ENCODE assay signal across 1 cellular context in the genomic region with DNA sequence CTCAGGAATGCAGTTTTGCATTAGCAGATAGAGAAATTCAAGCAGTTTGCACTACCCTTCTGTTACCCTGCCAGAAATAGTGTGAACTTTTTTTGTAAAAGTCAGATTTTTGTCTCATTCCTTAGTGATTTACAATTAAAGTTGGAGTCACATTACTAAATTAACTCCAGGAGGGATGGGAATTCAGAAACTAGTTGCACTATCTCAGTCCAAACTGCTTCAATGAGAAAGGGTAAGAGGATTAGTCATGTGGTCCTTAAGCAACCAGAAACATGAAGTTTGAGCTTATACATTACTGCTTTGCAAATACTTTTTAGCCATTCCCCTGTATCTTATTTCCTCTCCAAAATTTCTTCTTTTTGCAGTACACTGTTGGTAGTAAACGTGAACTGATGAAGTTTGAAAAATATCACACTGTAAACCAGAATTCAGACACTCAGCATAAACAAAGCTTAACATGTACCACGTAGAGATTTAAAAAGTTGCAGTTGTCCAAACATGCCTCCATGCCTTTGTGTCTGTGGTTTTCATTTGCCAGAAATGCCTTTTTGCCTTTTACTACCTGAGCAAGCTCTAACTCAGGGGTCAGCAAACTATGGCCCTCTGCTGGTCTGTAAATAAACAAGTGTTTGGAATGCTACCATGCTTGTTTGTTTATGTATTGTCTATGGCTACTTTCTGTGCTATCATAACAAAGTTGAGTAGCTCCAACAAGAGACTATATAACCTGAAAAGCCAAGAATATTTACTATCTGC.
TF ChIP-seq lines count a peak whose summit lies in the region.

No MANE protein-coding gene starts in this region.

TF ChIP-seq in IMR-90, 13 proteins besides CTCF, POLR2A, EP300 and RAD21:
- TF ChIP-seq, protein P1, sequence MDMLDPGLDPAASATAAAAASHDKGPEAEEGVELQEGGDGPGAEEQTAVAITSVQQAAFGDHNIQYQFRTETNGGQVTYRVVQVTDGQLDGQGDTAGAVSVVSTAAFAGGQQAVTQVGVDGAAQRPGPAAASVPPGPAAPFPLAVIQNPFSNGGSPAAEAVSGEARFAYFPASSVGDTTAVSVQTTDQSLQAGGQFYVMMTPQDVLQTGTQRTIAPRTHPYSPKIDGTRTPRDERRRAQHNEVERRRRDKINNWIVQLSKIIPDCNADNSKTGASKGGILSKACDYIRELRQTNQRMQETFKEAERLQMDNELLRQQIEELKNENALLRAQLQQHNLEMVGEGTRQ (IDR thresholded peaks at IDR 0.05; ENCODE audit: low read depth, low read length): peak; percentile 27; the same call in 1 of the 2 replicates
- TF ChIP-seq RFX5 (IDR thresholded peaks at IDR 0.05; ENCODE audit: low read depth, low read length) (no peak), CEBPB (IDR thresholded peaks at IDR 0.05; ENCODE audit: low read depth, low read length) (peak; percentile 59)
